Comparison of ENCODE assay signal across 9 cellular contexts in genomic region chr9:122810306-122810946, GRCh38. TPM values are rescaled to one million over a fixed set of nuclear protein-coding genes. Genes with fewer than 3 reads are reported as not detected.
DNase-seq lines count a peak whose midpoint lies in the region; ATAC-seq, FAIRE-seq and TF ChIP-seq lines count a peak whose summit lies in the region.
"Had no signal": no experiment of that assay in that cellular context is flagged by ENCODE, and none has a peak within 500 bp of the region (broad histone marks: within the 10 kb centered on the region; RNA-seq: fewer than 3 reads in every experiment).

No MANE protein-coding gene starts in this region.

- no peak overlapping the region for H2AFZ ChIP-seq in neural cell (ENCODE audit: low read depth, low read length)

- H3K9me2 ChIP-seq in neural cell (ENCODE audit: insufficient read depth, low read length), result no peaks in the 10 kb centered on the region

- TF ChIP-seq EP300 in neural cell (conservative IDR thresholded peaks at IDR 0.05; ENCODE audit: poor library complexity, severe bottlenecking), result no peak
- no peak for TF ChIP-seq EP300 in suprapubic skin (IDR thresholded peaks at IDR 0.05)

- DNase-seq in DMS153 (lab: John Stamatoyannopoulos, UW) (peak; percentile 78), LNCaP clone FGC (ENCODE audit: low read depth) (peak; percentile 62), RCC 7860 (ENCODE audit: low spot score) (peak; percentile 49), fibroblast of peridontal ligament (ENCODE audit: extremely low read depth) (peak; percentile 87), suprapubic skin (ENCODE audit: low spot score in 2 of 2) (peak in 1 of 2 donors; percentile 79)
- peak; percentile 61 to 80 for DNase-seq in activated T-cell treated with anti-CD3 and anti-CD28 coated beads, Interleukin-2, amount 50 U/mL, for 72 hours

- H3K27ac ChIP-seq in neural cell (ENCODE audit: low read length), result no peak overlapping the region
- H3K27ac ChIP-seq in suprapubic skin, result peak overlapping the region; percentile 25

- TF ChIP-seq RAD21 in neural cell (conservative IDR thresholded peaks at IDR 0.05), result peak; percentile 98

- peaks cover 3 to 10% of the 10 kb centered on the region in 2 donors for H3K9me3 Mint-ChIP-seq in activated T-cell treated with anti-CD3 and anti-CD28 coated beads, Interleukin-2, amount 50 U/mL, for 72 hours
- H3K9me3 Mint-ChIP-seq: dendritic cell treated with granulocyte-macrophage colony-stimulating factor and Interleukin-4, amounts not matched to agents 40 ng/mL and 50 ng/mL, for 4 days had no signal

- H3K27me3 ChIP-seq in neural cell (ENCODE audit: insufficient read depth, low read depth, low read length), result no peaks in the 10 kb centered on the region
- no peaks in the 10 kb centered on the region for H3K27me3 ChIP-seq in suprapubic skin

- H3K36me3 Mint-ChIP-seq in activated T-cell treated with anti-CD3 and anti-CD28 coated beads, Interleukin-2, amount 50 U/mL, for 72 hours (ENCODE audit: insufficient read depth in 2 of 2), result peaks cover 10 to 15% of the 10 kb centered on the region in 2 donors

- ATAC-seq in GM21619 (IDR thresholded peaks at IDR 0.05; ENCODE audit: unreplicated experiment), result peak; percentile 89
- ATAC-seq in activated T-cell treated with anti-CD3 and anti-CD28 coated beads, Interleukin-2, amount 50 U/mL, for 72 hours (replicated peaks in 1 of 2), result peak; percentile 22 to 32

- H4K20me1 ChIP-seq in neural cell (ENCODE audit: insufficient read depth), result no peaks in the 10 kb centered on the region

- peaks cover 29% of the 10 kb centered on the region for H3K4me1 ChIP-seq in suprapubic skin

- 4% methylated on average over 8 of the region's 8 CpGs for WGBS in suprapubic skin

- H3K9ac ChIP-seq in neural cell (ENCODE audit: low read length), result no peak overlapping the region

- no peaks in the 10 kb centered on the region for H3K27me3 Mint-ChIP-seq in activated T-cell treated with anti-CD3 and anti-CD28 coated beads, Interleukin-2, amount 50 U/mL, for 72 hours (ENCODE audit: low read depth)
- H3K27me3 Mint-ChIP-seq: dendritic cell treated with granulocyte-macrophage colony-stimulating factor and Interleukin-4, amounts not matched to agents 40 ng/mL and 50 ng/mL, for 4 days had no signal

- H3K4me2 ChIP-seq in neural cell (ENCODE audit: low read length), result no peak overlapping the region

- H3K4me3 Mint-ChIP-seq in activated T-cell treated with anti-CD3 and anti-CD28 coated beads, Interleukin-2, amount 50 U/mL, for 72 hours, result no peak overlapping the region
- H3K4me3 Mint-ChIP-seq: dendritic cell treated with granulocyte-macrophage colony-stimulating factor and Interleukin-4, amounts not matched to agents 40 ng/mL and 50 ng/mL, for 4 days had no signal

- TF ChIP-seq CTCF in LNCaP clone FGC (IDR thresholded peaks at IDR 0.05; ENCODE audit: control insufficient read depth, extremely low read depth, insufficient read depth) (peak; percentile 89), neural cell (IDR thresholded peaks at IDR 0.05; ENCODE audit: poor library complexity, severe bottlenecking) (peak; percentile 95), suprapubic skin (IDR thresholded peaks at IDR 0.05) (peak; percentile 53 to 89)

- H3K79me2 ChIP-seq in neural cell (replicated peaks; ENCODE audit: insufficient read depth, low read length), result no peaks in the 10 kb centered on the region

- H3K9me3 ChIP-seq in neural cell (ENCODE audit: low read length), result no peaks in the 10 kb centered on the region
- no peaks in the 10 kb centered on the region for H3K9me3 ChIP-seq in suprapubic skin

- H3K4me3 ChIP-seq in LNCaP clone FGC (ENCODE audit: low read depth, low read length), result no peak overlapping the region
- H3K4me3 ChIP-seq in neural cell (ENCODE audit: low read length), result no peak overlapping the region
- no peak overlapping the region for H3K4me3 ChIP-seq in suprapubic skin

- H3F3A ChIP-seq in neural cell (ENCODE audit: insufficient read depth, low read length, poor library complexity, severe bottlenecking), result no peaks in the 10 kb centered on the region

- peak; percentile 80 for FAIRE-seq in RCC 7860 (lab: Jason Lieb, UNC)

- H3K4me1 Mint-ChIP-seq in activated T-cell treated with anti-CD3 and anti-CD28 coated beads, Interleukin-2, amount 50 U/mL, for 72 hours (ENCODE audit: low read depth), result peaks cover 27% of the 10 kb centered on the region

- TF ChIP-seq POLR2A in suprapubic skin (IDR thresholded peaks at IDR 0.05), result no peak

- no peak overlapping the region for H3K27ac Mint-ChIP-seq in activated T-cell treated with anti-CD3 and anti-CD28 coated beads, Interleukin-2, amount 50 U/mL, for 72 hours
- H3K27ac Mint-ChIP-seq: dendritic cell treated with granulocyte-macrophage colony-stimulating factor and Interleukin-4, amounts not matched to agents 40 ng/mL and 50 ng/mL, for 4 days had no signal

- H3K36me3 ChIP-seq in neural cell (ENCODE audit: insufficient read depth, low read length) (no peaks in the 10 kb centered on the region), suprapubic skin (no peaks in the 10 kb centered on the region)

TF ChIP-seq in neural cell, 6 proteins besides CTCF, POLR2A, EP300 and RAD21:
- TF ChIP-seq SMC3 (conservative IDR thresholded peaks at IDR 0.05; ENCODE audit: poor library complexity), result peak; percentile 95
- TF ChIP-seq TAF1 (IDR thresholded peaks at IDR 0.05; ENCODE audit: low read depth), result no peak
- no peak for TF ChIP-seq EZH2 (IDR thresholded peaks at IDR 0.05; ENCODE audit: borderline replicate concordance, insufficient read depth, low read length, poor library complexity, severe bottlenecking)
- no peak for TF ChIP-seq REST (IDR thresholded peaks at IDR 0.05; ENCODE audit: borderline replicate concordance)
- no peak for TF ChIP-seq POLR2AphosphoS5 (IDR thresholded peaks at IDR 0.05)
- no peak for TF ChIP-seq MXI1 (conservative IDR thresholded peaks at IDR 0.05; ENCODE audit: poor library complexity, severe bottlenecking)

RNA-seq across cellular contexts. Expression of gene OR1K1, which starts 10.5 kb away (rescaled TPM):
- total RNA-seq in activated T-cell treated with anti-CD3 and anti-CD28 coated beads, Interleukin-2, amount 50 U/mL, for 72 hours, result not detected
- polyA plus RNA-seq in neural cell, result not detected in 2 replicates
- polyA minus RNA-seq in neural cell, result not detected in 2 replicates
- not detected for total RNA-seq in suprapubic skin

RNA-seq across cellular contexts. Expression of gene PDCL, which starts 18.0 kb away (rescaled TPM):
- total RNA-seq in activated T-cell treated with anti-CD3 and anti-CD28 coated beads, Interleukin-2, amount 50 U/mL, for 72 hours, result 10 to 100 TPM; 14.2 to 18.7 TPM
- 35.1 and 44.4 TPM in 2 replicates for polyA plus RNA-seq in neural cell
- polyA minus RNA-seq in neural cell, result 65.0 and 70.0 TPM in 2 replicates
- 10 to 100 TPM; 13.8 to 21.7 (median 18.1) TPM for total RNA-seq in suprapubic skin

RNA-seq across cellular contexts. Expression of gene OR5C1, which starts 21.7 kb away (rescaled TPM):
- not detected for total RNA-seq in activated T-cell treated with anti-CD3 and anti-CD28 coated beads, Interleukin-2, amount 50 U/mL, for 72 hours
- not detected in 2 replicates for polyA plus RNA-seq in neural cell
- not detected in 2 replicates for polyA minus RNA-seq in neural cell
- total RNA-seq in suprapubic skin, result not detected
